1 cellular context compared by ENCODE assay signal in the genomic region with DNA sequence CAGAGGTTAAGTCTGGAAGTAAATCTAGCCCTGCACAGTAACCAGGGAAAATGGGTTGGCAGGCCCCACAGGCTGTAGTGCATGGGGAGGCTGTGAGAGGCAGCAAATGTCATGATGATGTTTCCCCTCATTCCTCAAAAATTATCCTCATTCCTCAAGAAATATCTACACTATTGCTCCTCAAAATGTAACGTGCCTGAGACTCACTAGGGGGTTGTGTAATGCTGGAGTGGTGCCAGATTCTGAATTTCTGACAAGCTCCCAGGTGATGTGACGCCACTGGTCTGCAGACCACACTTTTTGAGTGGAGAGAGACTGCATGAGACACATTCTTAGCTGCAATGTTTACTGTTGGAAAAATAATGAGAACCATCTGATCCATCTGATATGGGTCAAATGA.
TF ChIP-seq lines count a peak whose summit lies in the region.

No MANE protein-coding gene starts in this region.

TF ChIP-seq in K562, 482 proteins besides CTCF, POLR2A, EP300 and RAD21:
- TF ChIP-seq CEBPB (tag; IDR thresholded peaks at IDR 0.05) (0 out of 2 replicates have a peak, but pooled peaks have one; percentile 22), SMARCA4 (IDR thresholded peaks at IDR 0.05) (no peak), IFI16 (CRISPR knock-in tag; IDR thresholded peaks at IDR 0.05) (no peak), HNRNPUL1 (IDR thresholded peaks at IDR 0.05; ENCODE audit: low read length) (no peak), PTRF (tag; IDR thresholded peaks at IDR 0.05) (no peak), SIN3B (IDR thresholded peaks at IDR 0.05; ENCODE audit: low read depth) (no peak), RBM34 (IDR thresholded peaks at IDR 0.05; ENCODE audit: borderline replicate concordance, insufficient read depth, low read length) (no peak), PPARD (CRISPR knock-in tag; IDR thresholded peaks at IDR 0.05) (no peak), BRD9 (IDR thresholded peaks at IDR 0.05; ENCODE audit: low read depth, partially characterized antibody) (no peak), NFIC (IDR thresholded peaks at IDR 0.05) (peak; percentile 79), ZNF699 (CRISPR knock-in tag; IDR thresholded peaks at IDR 0.05; ENCODE audit: insufficient replicate concordance) (no peak), DNMT1 (IDR thresholded peaks at IDR 0.05) (no peak)
